19 cellular contexts compared by ENCODE assay signal in genomic region chr21:38735807-38736206, GRCh38.
DNase-seq lines count a peak whose midpoint lies in the region; ATAC-seq, FAIRE-seq and TF ChIP-seq lines count a peak whose summit lies in the region.
"Had no signal": no experiment of that assay in that cellular context is flagged by ENCODE, and none has a peak within 500 bp of the region (broad histone marks: within the 10 kb centered on the region; RNA-seq: fewer than 3 reads in every experiment).

No MANE protein-coding gene starts in this region.

- H3K36me3 ChIP-seq in BLaER1 = peaks cover 6% of the 10 kb centered on the region; the same call in 1 of the 2 replicates
- H3K36me3 ChIP-seq in Panc1 (ENCODE audit: control insufficient read depth, insufficient read depth, low read length) = no peaks in the 10 kb centered on the region
- no peaks in the 10 kb centered on the region for H3K36me3 ChIP-seq in H1 (ENCODE audit: control insufficient read depth in 2 of 4, insufficient read depth in 4 of 4, low read length in 3 of 4)
- H3K36me3 ChIP-seq in mucosa of rectum (ENCODE audit: control insufficient read depth in 2 of 2, insufficient read depth in 2 of 2, low read length in 2 of 2) = no peaks in the 10 kb centered on the region
- H3K36me3 ChIP-seq: HAP-1 had no signal

- no peak overlapping the region for H3K4ac ChIP-seq in H1 (replicated peaks; ENCODE audit: insufficient read length, low read depth, low read length)

- H3K79me1 ChIP-seq in H1 (ENCODE audit: low read depth, low read length) = no peaks in the 10 kb centered on the region

- H3K27ac ChIP-seq in BLaER1 = no peak overlapping the region
- H3K27ac ChIP-seq in Panc1 (ENCODE audit: low read length) = peak overlapping the region; percentile 95
- H3K27ac ChIP-seq in H1 (ENCODE audit: low read depth, low read length) = no peak overlapping the region
- peak overlapping the region; percentile 53 to 71 for H3K27ac ChIP-seq in mucosa of rectum (ENCODE audit: low read depth in 2 of 2, low read length in 2 of 2)
- H3K27ac ChIP-seq: C4-2B had no signal

- H3K4me1 ChIP-seq in BLaER1 (peaks cover 21% of the 10 kb centered on the region), Panc1 (ENCODE audit: control insufficient read depth, insufficient read depth, low read length) (peaks cover 9% of the 10 kb centered on the region), H1 (replicated peaks in 1 of 4; ENCODE audit: control insufficient read depth in 3 of 4, insufficient read depth in 4 of 4, low read length in 3 of 4) (no peaks in the 10 kb centered on the region), mucosa of rectum (ENCODE audit: control insufficient read depth in 2 of 2, insufficient read depth in 2 of 2, low read length in 2 of 2) (peaks cover 15 to 18% of the 10 kb centered on the region in 2 donors)

- CTCF ChIA-PET in Panc1 (lab: Charles Lee) = no interaction called here
- CTCF ChIA-PET in H1 (lab: Charles Lee; ENCODE audit: partially characterized antibody) = interaction anchor here (0.6 to 1.9 kb wide), 4 partner anchors 24 to 391 kb away, joined by 3 to 5 read pairs (median 4); no protein-coding TSS in a partner anchor
- CTCF ChIA-PET in GM10248 (lab: Yijun Ruan, JAX) = interaction anchor here (0.9 to 2.4 kb wide), 3 partner anchors 9 to 402 kb away, joined by 4 to 8 read pairs (median 5); no protein-coding TSS in a partner anchor

- no peak overlapping the region for H3K14ac ChIP-seq in H1 (ENCODE audit: insufficient read length)

- FAIRE-seq in H1 (lab: Jason Lieb, UNC) = no peak
- FAIRE-seq: D721Med, GM18507, HepG2, HTR-8/SVneo had no signal

- no peak overlapping the region for H2AK5ac ChIP-seq in H1 (ENCODE audit: low read depth, low read length)

- no peak overlapping the region for H4K8ac ChIP-seq in H1 (ENCODE audit: extremely low read depth, insufficient read depth, low read length)

- intact Hi-C loops in Panc1 (cut with micrococcal nuclease; ENCODE audit: unreplicated experiment) = loop anchor here (2.0 kb wide), 1 partner anchor 69 kb away; the partner anchor contains the start of gene ETS2

- no peak for TF ChIP-seq RAD21 in H1 (IDR thresholded peaks at IDR 0.05 in 1 of 2, conservative IDR thresholded peaks at IDR 0.05 in 1 of 2; ENCODE audit: low read depth in 2 of 2, low read length in 2 of 2)

- H3K23ac ChIP-seq in H1 (ENCODE audit: insufficient read length) = no peak overlapping the region

- H2BK20ac ChIP-seq in H1 (ENCODE audit: low read length) = no peak overlapping the region

- POLR2A ChIA-PET in Panc1 (lab: Charles Lee) (no interaction called here), H1 (lab: Charles Lee; ENCODE audit: partially characterized antibody) (no interaction called here), GM10248 (lab: Yijun Ruan, JAX) (no interaction called here)

- no peak for TF ChIP-seq EP300 in H1 (IDR thresholded peaks at IDR 0.05; ENCODE audit: borderline replicate concordance in 1 of 2, low read depth in 2 of 2, low read length in 2 of 2)

- no peak overlapping the region for H4K91ac ChIP-seq in H1 (replicated peaks; ENCODE audit: insufficient read length, low read length)

- no peak overlapping the region for H2BK12ac ChIP-seq in H1 (ENCODE audit: low read depth, low read length)

- no peak for TF ChIP-seq CTCF in Panc1 (IDR thresholded peaks at IDR 0.05)
- TF ChIP-seq CTCF in H1 (IDR thresholded peaks at IDR 0.05; ENCODE audit: control extremely low read depth in 1 of 3, insufficient read depth in 1 of 3, low read depth in 1 of 3, low read length in 3 of 3) = no peak
- TF ChIP-seq CTCF in GM10248 (IDR thresholded peaks at IDR 0.05; ENCODE audit: control extremely low read depth, extremely low read depth, low read depth, missing control alignments) = no peak

- no peaks in the 10 kb centered on the region for H3K23me2 ChIP-seq in H1 (ENCODE audit: low read depth, low read length)

- no peaks in the 10 kb centered on the region for H4K20me1 ChIP-seq in BLaER1
- no peaks in the 10 kb centered on the region for H4K20me1 ChIP-seq in H1 (replicated peaks in 1 of 2; ENCODE audit: control insufficient read depth in 1 of 2, insufficient read depth in 2 of 2, low read length in 2 of 2)

- DNase-seq in Panc1 (ENCODE audit: low read depth, low spot score) (no peak), H1 (ENCODE audit: low read depth in 1 of 2, low spot score in 2 of 2) (no peak), GM10248 (ENCODE audit: extremely low spot score) (no peak), GF-D8 (lab: John Stamatoyannopoulos, UW) (no peak), Kasumi-1 (lab: John Stamatoyannopoulos, UW) (no peak)
- DNase-seq: 8988T; CD4-positive, alpha-beta memory T cell; DMS153; GDM1; GOT3 had no signal

- H3K4me3 ChIP-seq in BLaER1 (no peak overlapping the region), Panc1 (ENCODE audit: low read depth in 2 of 2, low read length in 2 of 2) (no peak overlapping the region), H1 (ENCODE audit: extremely low read depth in 1 of 4, insufficient read depth in 2 of 4, low read depth in 3 of 4, low read length in 4 of 4) (no peak overlapping the region), mucosa of rectum (ENCODE audit: low read length in 2 of 2) (no peak overlapping the region)
- H3K4me3 ChIP-seq: HAP-1 had no signal

- H3K9ac ChIP-seq in BLaER1 = no peak overlapping the region
- no peak overlapping the region for H3K9ac ChIP-seq in H1 (replicated peaks in 1 of 4; ENCODE audit: extremely low read depth in 1 of 4, low read depth in 3 of 4, low read length in 3 of 4)
- no peak overlapping the region for H3K9ac ChIP-seq in mucosa of rectum (ENCODE audit: low read depth in 1 of 2, low read length in 2 of 2)

- no peak overlapping the region for H2BK5ac ChIP-seq in H1 (ENCODE audit: low read depth, low read length)

- no peak overlapping the region for H3K56ac ChIP-seq in H1 (replicated peaks; ENCODE audit: insufficient read length, low read depth, low read length)

- TF ChIP-seq POLR2A in H1 (IDR thresholded peaks at IDR 0.05; ENCODE audit: control extremely low read depth in 1 of 2, low read depth in 2 of 2, low read length in 2 of 2) = no peak

- H3K4me2 ChIP-seq in BLaER1 (peak overlapping the region; percentile 98; the same call in 1 of the 2 replicates), H1 (ENCODE audit: insufficient read depth in 1 of 2, low read depth in 2 of 2, low read length in 2 of 2) (no peak overlapping the region)

- ATAC-seq in Panc1 = no peak
- ATAC-seq in GM18519 (IDR thresholded peaks at IDR 0.05; ENCODE audit: low FRiP score, unreplicated experiment) = no peak
- ATAC-seq: HepG2 had no signal

- no peaks in the 10 kb centered on the region for H3K79me2 ChIP-seq in H1 (ENCODE audit: control insufficient read depth in 1 of 2, insufficient read depth in 2 of 2, low read length in 2 of 2)

- BruUV-seq in Panc1 (replicated peaks; lab: Mats Ljungman, UMichigan) = no TSS peak

- H3K18ac ChIP-seq in H1 (ENCODE audit: extremely low read depth, low read length) = no peak overlapping the region

- no peak overlapping the region for H4K5ac ChIP-seq in H1 (ENCODE audit: insufficient read length, low read depth, low read length)

- H2BK15ac ChIP-seq in H1 (ENCODE audit: low read length) = 0 out of 2 replicates have a peak overlapping the region, but pooled peaks have one; percentile 12

- peaks cover 23% of the 10 kb centered on the region for H3K9me3 ChIP-seq in BLaER1
- H3K9me3 ChIP-seq in Panc1 (ENCODE audit: control insufficient read depth, insufficient read depth, low read depth, low read length) = peaks cover 12% of the 10 kb centered on the region; the same call in 1 of the 2 replicates
- H3K9me3 ChIP-seq in H1 (ENCODE audit: insufficient read depth in 2 of 2, low read depth in 1 of 2, low read length in 1 of 2) = no peaks in the 10 kb centered on the region
- no peaks in the 10 kb centered on the region for H3K9me3 ChIP-seq in mucosa of rectum (ENCODE audit: control insufficient read depth in 2 of 2, low read length in 2 of 2)
- H3K9me3 ChIP-seq: HAP-1 had no signal

- no peaks in the 10 kb centered on the region for H3K27me3 ChIP-seq in BLaER1
- H3K27me3 ChIP-seq in Panc1 (ENCODE audit: control insufficient read depth, insufficient read depth, low read length) = no peaks in the 10 kb centered on the region
- H3K27me3 ChIP-seq in H1 (replicated peaks in 1 of 4; ENCODE audit: control insufficient read depth in 3 of 4, extremely low read depth in 1 of 4, insufficient read depth in 3 of 4, low read length in 3 of 4) = no peaks in the 10 kb centered on the region
- H3K27me3 ChIP-seq in mucosa of rectum (ENCODE audit: control insufficient read depth in 2 of 2, insufficient read depth in 2 of 2, low read length in 2 of 2) = no peaks in the 10 kb centered on the region

- no peak overlapping the region for H2BK120ac ChIP-seq in H1 (replicated peaks; ENCODE audit: low read depth, low read length)

- in situ Hi-C loops in Panc1 (cut with HindIII; ENCODE audit: low pct_unique_long_range_greater_than_20kb, low sequenced_read_pairs) = no loop called here

- no peak overlapping the region for H2AFZ ChIP-seq in H1 (ENCODE audit: low read length)

TF ChIP-seq in H1, 55 proteins besides CTCF, POLR2A, EP300 and RAD21 (continues in another document):
- TF ChIP-seq GABPA (IDR thresholded peaks at IDR 0.05; ENCODE audit: borderline replicate concordance, insufficient read depth, low read length) (no peak), E2F6 (IDR thresholded peaks at IDR 0.05) (no peak), GTF2F1 (IDR thresholded peaks at IDR 0.05; ENCODE audit: borderline replicate concordance, low read depth, low read length) (no peak), SP1 (IDR thresholded peaks at IDR 0.05; ENCODE audit: low read depth, low read length) (no peak), TEAD4 (IDR thresholded peaks at IDR 0.05; ENCODE audit: low read depth, low read length) (no peak), RNF2 (IDR thresholded peaks at IDR 0.05; ENCODE audit: borderline replicate concordance, low read depth, low read length, missing control alignments, poor library complexity, severe bottlenecking) (no peak), CBX8 (IDR thresholded peaks at IDR 0.05; ENCODE audit: borderline replicate concordance, low read depth, low read length) (no peak), SUZ12 (IDR thresholded peaks at IDR 0.05; ENCODE audit: low read length) (no peak), CTBP2 (IDR thresholded peaks at IDR 0.05; ENCODE audit: borderline replicate concordance, insufficient read depth, insufficient read length, low read length) (no peak)

Comparison
In these comparisons a context has a peak if more than half of its experiments do, and no peak if none do; other contexts are left out.
1. H3K27ac ChIP-seq: peak in Panc1 (single experiment) and mucosa of rectum (2 of 2); none in BLaER1 (single experiment) and H1 (single experiment).